Comparison of ENCODE assay signal across 8 cellular contexts in genomic region chrX:50332668-50333067, GRCh38.
DNase-seq lines count a peak whose midpoint lies in the region; ATAC-seq, FAIRE-seq and TF ChIP-seq lines count a peak whose summit lies in the region.
"Not testable (repeated sequence)": the region's sequence is repeated elsewhere in the genome, so short reads cannot be mapped to it uniquely, and the experiment has no call there.

No MANE protein-coding gene starts in this region.

- peak overlapping the region; percentile 90 for H2BK120ac ChIP-seq in trophoblast cell (ENCODE audit: insufficient read depth, low read length, poor library complexity)

- WGBS in HepG2 (ENCODE audit: low lambda C conversion rate): 0% methylated on average over 2 of the region's 5 CpGs
- no CpG with 5 or more reads among the region's 5 CpGs for WGBS in trophoblast cell (ENCODE audit: extremely low coverage, insufficient coverage, insufficient read length)

- H4K91ac ChIP-seq in trophoblast cell (ENCODE audit: low read depth, low read length): peak overlapping the region; percentile 80

- TF ChIP-seq RAD21 in HepG2 (CRISPR knock-in tag; IDR thresholded peaks at IDR 0.05): not testable (repeated sequence)

- not testable (repeated sequence) for H3K4ac ChIP-seq in trophoblast cell (ENCODE audit: low read depth, low read length)

- TF ChIP-seq POLR2A in HepG2 (IDR thresholded peaks at IDR 0.05; ENCODE audit: insufficient read depth in 1 of 2, low read depth in 2 of 2, low read length in 2 of 2): not testable (repeated sequence)

- H3K36me3 ChIP-seq in Karpas-422 (ENCODE audit: insufficient read depth, low read length); Panc1 (ENCODE audit: control insufficient read depth, insufficient read depth, low read length); HepG2 (replicated peaks in 1 of 2; ENCODE audit: control insufficient read depth in 1 of 2, insufficient read depth in 2 of 2, low read length in 2 of 2); trophoblast cell (ENCODE audit: control insufficient read depth in 1 of 2, insufficient read depth in 2 of 2, low read length in 2 of 2): not testable (repeated sequence)

- H3K9me2 ChIP-seq in Karpas-422 (replicated peaks; ENCODE audit: insufficient read depth, low read length): not testable (repeated sequence)

- POLR2A ChIA-PET in Panc1 (lab: Charles Lee); HepG2 (lab: Yijun Ruan, JAX): not testable (repeated sequence)

- not testable (repeated sequence) for H3K79me2 ChIP-seq in Karpas-422 (ENCODE audit: low read length); HepG2 (ENCODE audit: insufficient read depth, low read length); trophoblast cell (ENCODE audit: control insufficient read depth, insufficient read depth, low read length, poor library complexity)

- not testable (repeated sequence) for H2BK12ac ChIP-seq in trophoblast cell (ENCODE audit: low read length)

- H3K14ac ChIP-seq in trophoblast cell (ENCODE audit: low read length): peak overlapping the region; percentile 24

- not testable (repeated sequence) for H3K4me2 ChIP-seq in Karpas-422 (ENCODE audit: low read depth, low read length, poor library complexity, severe bottlenecking); HepG2 (ENCODE audit: low read depth, low read length); trophoblast cell (ENCODE audit: low read length)

- peak overlapping the region; percentile 54 for H4K8ac ChIP-seq in trophoblast cell (ENCODE audit: low read depth, low read length)

- H3K23ac ChIP-seq in trophoblast cell (ENCODE audit: low read length): not testable (repeated sequence)

- H3K27me3 ChIP-seq in Karpas-422 (ENCODE audit: low read length); Panc1 (ENCODE audit: control insufficient read depth, insufficient read depth, low read length); HepG2 (ENCODE audit: control insufficient read depth in 1 of 2, insufficient read depth in 2 of 2, low read length in 2 of 2); trophoblast cell (ENCODE audit: insufficient read depth, low read length): not testable (repeated sequence)

- CTCF ChIA-PET in Panc1 (lab: Charles Lee); HepG2 (lab: Yijun Ruan, JAX; ENCODE audit: low intra/inter-chr PET ratio, low total read pairs): not testable (repeated sequence)

- H2AFZ ChIP-seq in Karpas-422 (ENCODE audit: low read length); HepG2 (ENCODE audit: low read length); trophoblast cell (ENCODE audit: insufficient read depth, low read length, poor library complexity): not testable (repeated sequence)

- not testable (repeated sequence) for H4K20me1 ChIP-seq in Karpas-422 (ENCODE audit: insufficient read depth, low read depth, low read length); HepG2 (ENCODE audit: insufficient read depth, low read length)

- not testable (repeated sequence) for H3K4me1 ChIP-seq in Karpas-422 (ENCODE audit: low read length); Panc1 (ENCODE audit: control insufficient read depth, insufficient read depth, low read length); HepG2 (ENCODE audit: insufficient read depth, low read length); trophoblast cell (ENCODE audit: control insufficient read depth in 1 of 2, insufficient read depth in 2 of 2, low read length in 2 of 2)

- DNase-seq in Karpas-422: peak; percentile 44
- not testable (repeated sequence) for DNase-seq in Panc1 (ENCODE audit: low read depth, low spot score); epithelial cell of proximal tubule (ENCODE audit: low read depth); trophoblast cell
- peak; percentile 0 for DNase-seq in dermis blood vessel endothelial cell
- DNase-seq in HepG2 (ENCODE audit: low spot score): peak; percentile 1

- H4K12ac ChIP-seq in trophoblast cell (ENCODE audit: low read depth, low read length): not testable (repeated sequence)

- H2AK5ac ChIP-seq in trophoblast cell (ENCODE audit: low read length): not testable (repeated sequence)

- not testable (repeated sequence) for H3K27ac ChIP-seq in 22Rv1; Karpas-422 (ENCODE audit: low read length); Panc1 (ENCODE audit: low read length); HepG2 (ENCODE audit: extremely low read length, insufficient read depth, low read length); trophoblast cell (ENCODE audit: low read depth, low read length)

- not testable (repeated sequence) for ATAC-seq in Panc1, HepG2

- peak; percentile 7; the same call in 1 of the 2 replicates for TF ChIP-seq CTCF in 22Rv1 (IDR thresholded peaks at IDR 0.05)
- peak; percentile 7 for TF ChIP-seq CTCF in GM12873 (IDR thresholded peaks at IDR 0.05; ENCODE audit: insufficient read depth, low read depth, low read length, missing control alignments)
- TF ChIP-seq CTCF in Panc1 (IDR thresholded peaks at IDR 0.05): peak; percentile 8; the same call in 1 of the 2 replicates
- peak; percentile 8 for TF ChIP-seq CTCF in epithelial cell of proximal tubule (conservative IDR thresholded peaks at IDR 0.05; ENCODE audit: low read depth, low read length)
- TF ChIP-seq CTCF in HepG2 (CRISPR knock-in tag; IDR thresholded peaks at IDR 0.05): peak; percentile 35; the same call in 1 of the 2 replicates

- FAIRE-seq in HepG2 (lab: Jason Lieb, UNC): not testable (repeated sequence)

- not testable (repeated sequence) for H3K9ac ChIP-seq in Karpas-422 (ENCODE audit: low read length); HepG2 (ENCODE audit: insufficient read depth, low read depth, low read length); trophoblast cell (ENCODE audit: low read length)

- not testable (repeated sequence) for H3K9me3 ChIP-seq in Karpas-422 (ENCODE audit: low read length); Panc1 (ENCODE audit: control insufficient read depth, insufficient read depth, low read depth, low read length); HepG2 (ENCODE audit: low read length); trophoblast cell (ENCODE audit: insufficient read depth, low read depth, low read length)

- H3K79me1 ChIP-seq in trophoblast cell (ENCODE audit: low read length): peaks cover 31% of the 10 kb centered on the region

- intact Hi-C loops in Panc1 (cut with micrococcal nuclease; ENCODE audit: unreplicated experiment): not testable (repeated sequence)
- intact Hi-C loops in HepG2 (cut with micrococcal nuclease; ENCODE audit: unreplicated experiment): loop anchor here (10.0 kb wide), 1 partner anchor 252 kb away; no protein-coding TSS in a partner anchor

- not testable (repeated sequence) for TF ChIP-seq EP300 in HepG2 (IDR thresholded peaks at IDR 0.05; ENCODE audit: low read depth in 2 of 2, low read length in 2 of 2); HepG2 (CRISPR knock-in tag; IDR thresholded peaks at IDR 0.05; ENCODE audit: borderline replicate concordance)

- H2BK5ac ChIP-seq in trophoblast cell (ENCODE audit: low read depth, low read length, poor library complexity): not testable (repeated sequence)

- not testable (repeated sequence) for H3K18ac ChIP-seq in trophoblast cell (ENCODE audit: low read length)

- not testable (repeated sequence) for H3K4me3 ChIP-seq in Karpas-422 (ENCODE audit: low read length); Panc1 (ENCODE audit: low read depth in 2 of 2, low read length in 2 of 2); epithelial cell of proximal tubule (ENCODE audit: low read depth, low read length); HepG2 (replicated peaks in 1 of 3; ENCODE audit: insufficient read depth in 1 of 3, low read depth in 2 of 3, low read length in 3 of 3); trophoblast cell (ENCODE audit: low read depth, low read length)

- BruUV-seq in Panc1 (replicated peaks; lab: Mats Ljungman, UMichigan); HepG2 (replicated peaks; lab: Mats Ljungman, UMichigan): not testable (repeated sequence)

- in situ Hi-C loops in Panc1 (cut with HindIII; ENCODE audit: low pct_unique_long_range_greater_than_20kb, low sequenced_read_pairs); HepG2 (cut with HindIII; ENCODE audit: extremely low pct_ligation_motif_present, low pct_unique_long_range_greater_than_20kb): not testable (repeated sequence)

TF ChIP-seq in HepG2, 621 proteins besides CTCF, POLR2A, EP300 and RAD21:
- TF ChIP-seq MAFK (conservative IDR thresholded peaks at IDR 0.05 in 1 of 2, IDR thresholded peaks at IDR 0.05 in 1 of 2; ENCODE audit: low read length in 2 of 2): 0 out of 4 replicates have a peak, but pooled peaks of 1 of the 2 experiments have one; percentile 7
- TF ChIP-seq STAG1 (CRISPR knock-in tag; IDR thresholded peaks at IDR 0.05): peak; percentile 33
